ENCODE assay signal across 8 cellular contexts in genomic region chr1:1858382-1859086, GRCh38. TPM values are rescaled to one million over a fixed set of nuclear protein-coding genes. Genes with fewer than 3 reads are reported as not detected.
A peak's percentile ranks its signal among the peaks of the same experiment; 100 is the strongest.
DNase-seq lines count a peak whose midpoint lies in the region; ATAC-seq and TF ChIP-seq lines count a peak whose summit lies in the region.

No MANE protein-coding gene starts in this region.

- H3K9ac ChIP-seq in neural cell (ENCODE audit: low read length), result no peak overlapping the region

- peaks cover 67% of the 10 kb centered on the region for H4K20me1 ChIP-seq in neural cell (ENCODE audit: insufficient read depth)

- peak overlapping the region; percentile 49 for H3K27ac Mint-ChIP-seq in activated CD4-positive, alpha-beta memory T cell treated with anti-CD3 and anti-CD28 coated beads for 36 hours

- TF ChIP-seq CTCF in neural cell (IDR thresholded peaks at IDR 0.05; ENCODE audit: poor library complexity, severe bottlenecking), result peak; percentile 21

- H3K9me2 ChIP-seq in neural cell (ENCODE audit: insufficient read depth, low read length), result no peaks in the 10 kb centered on the region

- DNase-seq in Daoy (ENCODE audit: low read depth) (peak; percentile 68), NCI-H146 treated with DMSO at 0.1 percent for 48 hours (lab: John Stamatoyannopoulos, UW; ENCODE audit: unreplicated experiment) (peak; percentile 72), fibroblast of peridontal ligament (ENCODE audit: extremely low read depth) (peak; percentile 78), NCI-H1105 treated with DMSO at 0.1 percent for 48 hours (lab: John Stamatoyannopoulos, UW) (no peak), SKM-1 treated with dmso at 0.1 percent for 144 hours (lab: John Stamatoyannopoulos, UW; ENCODE audit: unreplicated experiment) (no peak)
- peak; percentile 20 for DNase-seq in activated CD4-positive, alpha-beta memory T cell treated with anti-CD3 and anti-CD28 coated beads for 36 hours

- peak overlapping the region; percentile 7 for H3K27ac ChIP-seq in neural cell (ENCODE audit: low read length)

- H3K4me3 ChIP-seq in neural cell (ENCODE audit: low read length), result peak overlapping the region; percentile 38

- no peaks in the 10 kb centered on the region for H3K9me3 ChIP-seq in neural cell (ENCODE audit: low read length)

- H3K9me3 Mint-ChIP-seq in activated CD4-positive, alpha-beta memory T cell treated with anti-CD3 and anti-CD28 coated beads for 36 hours, result no peaks in the 10 kb centered on the region

- no peak for ATAC-seq in HG02642 (IDR thresholded peaks at IDR 0.05; ENCODE audit: poor library complexity, unreplicated experiment)

- H3K4me3 Mint-ChIP-seq in activated CD4-positive, alpha-beta memory T cell treated with anti-CD3 and anti-CD28 coated beads for 36 hours, result no peak overlapping the region

- H3K79me2 ChIP-seq in neural cell (replicated peaks; ENCODE audit: insufficient read depth, low read length), result peaks cover 80% of the 10 kb centered on the region

- peaks cover 59% of the 10 kb centered on the region for H3K4me1 Mint-ChIP-seq in activated CD4-positive, alpha-beta memory T cell treated with anti-CD3 and anti-CD28 coated beads for 36 hours (ENCODE audit: low read depth)

- H3K36me3 Mint-ChIP-seq in activated CD4-positive, alpha-beta memory T cell treated with anti-CD3 and anti-CD28 coated beads for 36 hours, result peaks cover 3% of the 10 kb centered on the region

- TF ChIP-seq EP300 in neural cell (conservative IDR thresholded peaks at IDR 0.05; ENCODE audit: poor library complexity, severe bottlenecking), result no peak

- no peak overlapping the region for H2AFZ ChIP-seq in neural cell (ENCODE audit: low read depth, low read length)

- CTCF ChIA-PET in activated CD4-positive, alpha-beta memory T cell treated with anti-CD3 and anti-CD28 coated beads for 36 hours (lab: Charles Lee), result interaction anchor here (0.9 kb wide), 1 partner anchor 47 kb away, joined by 3 read pairs; no protein-coding TSS in a partner anchor

- no peaks in the 10 kb centered on the region for H3K27me3 ChIP-seq in neural cell (ENCODE audit: insufficient read depth, low read depth, low read length)

- intact Hi-C loops in activated CD4-positive, alpha-beta memory T cell treated with anti-CD3 and anti-CD28 coated beads for 36 hours (cut with micrococcal nuclease), result no loop called here

- H3K4me2 ChIP-seq in neural cell (ENCODE audit: low read length), result no peak overlapping the region

- peaks cover 3% of the 10 kb centered on the region for H3F3A ChIP-seq in neural cell (ENCODE audit: insufficient read depth, low read length, poor library complexity, severe bottlenecking)

- TF ChIP-seq RAD21 in neural cell (conservative IDR thresholded peaks at IDR 0.05), result no peak

- POLR2A ChIA-PET in activated CD4-positive, alpha-beta memory T cell treated with anti-CD3 and anti-CD28 coated beads for 36 hours (lab: Charles Lee), result no interaction called here

- H3K27me3 Mint-ChIP-seq in activated CD4-positive, alpha-beta memory T cell treated with anti-CD3 and anti-CD28 coated beads for 36 hours, result no peaks in the 10 kb centered on the region

- no peaks in the 10 kb centered on the region for H3K36me3 ChIP-seq in neural cell (ENCODE audit: insufficient read depth, low read length)

TF ChIP-seq in neural cell, 6 proteins besides CTCF, POLR2A, EP300 and RAD21:
- TF ChIP-seq SMC3 (conservative IDR thresholded peaks at IDR 0.05; ENCODE audit: poor library complexity) (no peak), TAF1 (IDR thresholded peaks at IDR 0.05; ENCODE audit: low read depth) (no peak), EZH2 (IDR thresholded peaks at IDR 0.05; ENCODE audit: borderline replicate concordance, insufficient read depth, low read length, poor library complexity, severe bottlenecking) (no peak), POLR2AphosphoS5 (IDR thresholded peaks at IDR 0.05) (no peak), MXI1 (conservative IDR thresholded peaks at IDR 0.05; ENCODE audit: poor library complexity, severe bottlenecking) (no peak)
- TF ChIP-seq, protein P1, sequence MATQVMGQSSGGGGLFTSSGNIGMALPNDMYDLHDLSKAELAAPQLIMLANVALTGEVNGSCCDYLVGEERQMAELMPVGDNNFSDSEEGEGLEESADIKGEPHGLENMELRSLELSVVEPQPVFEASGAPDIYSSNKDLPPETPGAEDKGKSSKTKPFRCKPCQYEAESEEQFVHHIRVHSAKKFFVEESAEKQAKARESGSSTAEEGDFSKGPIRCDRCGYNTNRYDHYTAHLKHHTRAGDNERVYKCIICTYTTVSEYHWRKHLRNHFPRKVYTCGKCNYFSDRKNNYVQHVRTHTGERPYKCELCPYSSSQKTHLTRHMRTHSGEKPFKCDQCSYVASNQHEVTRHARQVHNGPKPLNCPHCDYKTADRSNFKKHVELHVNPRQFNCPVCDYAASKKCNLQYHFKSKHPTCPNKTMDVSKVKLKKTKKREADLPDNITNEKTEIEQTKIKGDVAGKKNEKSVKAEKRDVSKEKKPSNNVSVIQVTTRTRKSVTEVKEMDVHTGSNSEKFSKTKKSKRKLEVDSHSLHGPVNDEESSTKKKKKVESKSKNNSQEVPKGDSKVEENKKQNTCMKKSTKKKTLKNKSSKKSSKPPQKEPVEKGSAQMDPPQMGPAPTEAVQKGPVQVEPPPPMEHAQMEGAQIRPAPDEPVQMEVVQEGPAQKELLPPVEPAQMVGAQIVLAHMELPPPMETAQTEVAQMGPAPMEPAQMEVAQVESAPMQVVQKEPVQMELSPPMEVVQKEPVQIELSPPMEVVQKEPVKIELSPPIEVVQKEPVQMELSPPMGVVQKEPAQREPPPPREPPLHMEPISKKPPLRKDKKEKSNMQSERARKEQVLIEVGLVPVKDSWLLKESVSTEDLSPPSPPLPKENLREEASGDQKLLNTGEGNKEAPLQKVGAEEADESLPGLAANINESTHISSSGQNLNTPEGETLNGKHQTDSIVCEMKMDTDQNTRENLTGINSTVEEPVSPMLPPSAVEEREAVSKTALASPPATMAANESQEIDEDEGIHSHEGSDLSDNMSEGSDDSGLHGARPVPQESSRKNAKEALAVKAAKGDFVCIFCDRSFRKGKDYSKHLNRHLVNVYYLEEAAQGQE (IDR thresholded peaks at IDR 0.05; ENCODE audit: borderline replicate concordance), result no peak

RNA-seq across cellular contexts. Expression of gene GNB1, which starts 32.4 kb away (rescaled TPM):
- 49.3 and 50.1 TPM in 2 replicates for total RNA-seq in Daoy (2014; rRNA removed; shearing (Covaris generic))
- total RNA-seq in activated CD4-positive, alpha-beta memory T cell treated with anti-CD3 and anti-CD28 coated beads for 36 hours, result 100 to 1,000 TPM; 396 to 403 TPM
- polyA plus RNA-seq in neural cell, result 308 and 325 TPM in 2 replicates
- 311 and 335 TPM in 2 replicates for polyA minus RNA-seq in neural cell

RNA-seq across cellular contexts. Expression of gene CALML6, which starts 56.5 kb away (rescaled TPM):
- total RNA-seq in Daoy (2014; rRNA removed; shearing (Covaris generic)), result 0.23 TPM in 1 of 2 replicates, not detected in the other
- under 1 TPM; 0.26 to 0.27 TPM for total RNA-seq in activated CD4-positive, alpha-beta memory T cell treated with anti-CD3 and anti-CD28 coated beads for 36 hours
- polyA plus RNA-seq in neural cell, result not detected in 2 replicates
- polyA minus RNA-seq in neural cell, result not detected in 2 replicates

Comparison
In these comparisons a context has a peak if more than half of its experiments do, and no peak if none do; other contexts are left out.
1. DNase-seq: peak in Daoy (single experiment), NCI-H146 treated with DMSO at 0.1 percent for 48 hours (single experiment), activated CD4-positive, alpha-beta memory T cell treated with anti-CD3 and anti-CD28 coated beads for 36 hours (single experiment) and fibroblast of peridontal ligament (single experiment); none in NCI-H1105 treated with DMSO at 0.1 percent for 48 hours (single experiment) and SKM-1 treated with dmso at 0.1 percent for 144 hours (single experiment).